Comparison of ENCODE assay signal across 28 cellular contexts in genomic region chr5:131167615-131168014, GRCh38.
"Had no signal": no experiment of that assay in that cellular context is flagged by ENCODE, and none has a peak within 500 bp of the region (broad histone marks: within the 10 kb centered on the region; RNA-seq: fewer than 3 reads in every experiment).

No MANE protein-coding gene starts in this region.

- H3K27me3 Mint-ChIP-seq: activated CD8-positive, alpha-beta T cell treated with anti-CD3 and anti-CD28 coated beads for 36 hours; activated naive CD4-positive, alpha-beta T cell treated with anti-CD3 and anti-CD28 coated beads, Interleukin-2, amount 50 U/mL, for 24 hours; activated naive CD8-positive, alpha-beta T cell treated with anti-CD3 and anti-CD28 coated beads, Interleukin-2, amount 50 U/mL, for 24 hours; activated T-cell treated with anti-CD3 and anti-CD28 coated beads, Interleukin-2, amount 50 U/mL, for 24 hours; IgD-negative memory B cell had no signal

- H3K36me3 ChIP-seq: brain microvascular endothelial cell had no signal

- DNase-seq: activated CD4-positive, CD25-positive, alpha-beta regulatory T cell; activated gamma-delta T cell; activated naive CD4-positive, alpha-beta T cell treated with Interleukin-2 at 50 U/mL for 16 hours; activated naive CD8-positive, alpha-beta T cell treated with anti-CD3 and anti-CD28 coated beads, Interleukin-2, amount 50 U/mL, for 24 hours; activated T-cell treated with anti-CD3 and anti-CD28 coated beads, Interleukin-2, amount 50 U/mL, for 24 hours; anterior cingulate cortex; brain microvascular endothelial cell; central memory CD4-positive, alpha-beta T cell; Kasumi-1; KG1; MG63; NCI-H1048; NCI-H1436 treated with DMSO at 0.1 percent for 48 hours; NCI-H1694 treated with DMSO at 0.1 percent for 48 hours; NCI-H2029; NCI-H510A; NCI-H526; NCI-H748 treated with DMSO at 0.1 percent for 48 hours; OCI-M1; Right ventricle myocardium superior; SW 1271; T-helper 1 cell; T1000; WERI-Rb-1 had no signal

- H3K4me3 Mint-ChIP-seq: activated CD8-positive, alpha-beta T cell treated with anti-CD3 and anti-CD28 coated beads for 36 hours; activated naive CD4-positive, alpha-beta T cell treated with anti-CD3 and anti-CD28 coated beads, Interleukin-2, amount 50 U/mL, for 24 hours; activated naive CD8-positive, alpha-beta T cell treated with anti-CD3 and anti-CD28 coated beads, Interleukin-2, amount 50 U/mL, for 24 hours; activated T-cell treated with anti-CD3 and anti-CD28 coated beads, Interleukin-2, amount 50 U/mL, for 24 hours had no signal

- H3K9me3 Mint-ChIP-seq: activated CD8-positive, alpha-beta T cell treated with anti-CD3 and anti-CD28 coated beads for 36 hours; activated naive CD4-positive, alpha-beta T cell treated with anti-CD3 and anti-CD28 coated beads, Interleukin-2, amount 50 U/mL, for 24 hours; activated naive CD8-positive, alpha-beta T cell treated with anti-CD3 and anti-CD28 coated beads, Interleukin-2, amount 50 U/mL, for 24 hours; activated T-cell treated with anti-CD3 and anti-CD28 coated beads, Interleukin-2, amount 50 U/mL, for 24 hours; activated T-helper 2 cell treated with anti-CD3 and anti-CD28 coated beads, Interferon-gamma antibody, Interleukin-2, Interleukin-4, amounts not matched to agents 10 μg/mL and 5 μg/mL and 100 μg/mL, durations not matched to agents 14 hours and 24 hours and 36 hours; IgD-negative memory B cell had no signal

- H3K9me3 ChIP-seq: MG63 had no signal

- H3K27ac Mint-ChIP-seq: activated CD8-positive, alpha-beta T cell treated with anti-CD3 and anti-CD28 coated beads for 36 hours; activated T-cell treated with anti-CD3 and anti-CD28 coated beads, Interleukin-2, amount 50 U/mL, for 24 hours; activated T-helper 2 cell treated with anti-CD3 and anti-CD28 coated beads, Interferon-gamma antibody, Interleukin-2, Interleukin-4, amounts not matched to agents 10 μg/mL and 5 μg/mL and 100 μg/mL, durations not matched to agents 14 hours and 24 hours and 36 hours had no signal

- H3K27me3 ChIP-seq: brain microvascular endothelial cell, MG63 had no signal

- H3K27ac ChIP-seq: brain microvascular endothelial cell, WERI-Rb-1 had no signal

- H3K4me3 ChIP-seq: MG63 had no signal

- ATAC-seq: activated CD8-positive, alpha-beta T cell treated with anti-CD3 and anti-CD28 coated beads for 36 hours; activated naive CD8-positive, alpha-beta T cell treated with anti-CD3 and anti-CD28 coated beads, Interleukin-2, amount 50 U/mL, for 24 hours had no signal
